In the genomic region with DNA sequence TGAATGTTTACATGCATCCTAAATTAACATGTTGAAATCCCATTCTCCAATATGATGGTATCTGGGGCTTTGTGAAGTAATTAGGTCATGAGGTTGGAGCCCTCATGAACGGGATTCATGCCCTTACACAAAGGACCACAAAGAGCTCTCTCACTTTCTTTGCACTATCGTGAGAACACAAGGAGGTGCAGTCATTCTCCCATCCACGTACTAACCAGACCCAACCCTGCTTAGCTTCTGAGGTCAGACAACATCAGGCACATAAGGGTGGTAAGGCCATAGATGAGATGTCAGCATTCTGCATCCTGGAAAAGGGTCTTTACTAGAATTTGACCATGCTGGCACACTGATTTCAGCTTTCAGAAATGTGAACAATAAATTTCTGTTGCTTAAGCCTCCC, we compare ENCODE assay signal across 2 cellular contexts.
A peak's percentile ranks its signal among the peaks of the same experiment; 100 is the strongest.
TF ChIP-seq lines count a peak whose summit lies in the region.

No MANE protein-coding gene starts in this region.

TF ChIP-seq in GM23338, 12 proteins besides CTCF, POLR2A, EP300 and RAD21 (continues in another document):
- TF ChIP-seq POLR2AphosphoS5 (IDR thresholded peaks at IDR 0.05; ENCODE audit: low read depth): no peak
- no peak for TF ChIP-seq ZNF114 (CRISPR knock-in tag; IDR thresholded peaks at IDR 0.05)
- no peak for TF ChIP-seq NANOG (IDR thresholded peaks at IDR 0.05; ENCODE audit: borderline replicate concordance)
- no peak for TF ChIP-seq JUNB (IDR thresholded peaks at IDR 0.05; ENCODE audit: unreplicated experiment)
- no peak for TF ChIP-seq CREB1 (CRISPR knock-in tag; IDR thresholded peaks at IDR 0.05; ENCODE audit: low read depth)
- TF ChIP-seq, protein P1, sequence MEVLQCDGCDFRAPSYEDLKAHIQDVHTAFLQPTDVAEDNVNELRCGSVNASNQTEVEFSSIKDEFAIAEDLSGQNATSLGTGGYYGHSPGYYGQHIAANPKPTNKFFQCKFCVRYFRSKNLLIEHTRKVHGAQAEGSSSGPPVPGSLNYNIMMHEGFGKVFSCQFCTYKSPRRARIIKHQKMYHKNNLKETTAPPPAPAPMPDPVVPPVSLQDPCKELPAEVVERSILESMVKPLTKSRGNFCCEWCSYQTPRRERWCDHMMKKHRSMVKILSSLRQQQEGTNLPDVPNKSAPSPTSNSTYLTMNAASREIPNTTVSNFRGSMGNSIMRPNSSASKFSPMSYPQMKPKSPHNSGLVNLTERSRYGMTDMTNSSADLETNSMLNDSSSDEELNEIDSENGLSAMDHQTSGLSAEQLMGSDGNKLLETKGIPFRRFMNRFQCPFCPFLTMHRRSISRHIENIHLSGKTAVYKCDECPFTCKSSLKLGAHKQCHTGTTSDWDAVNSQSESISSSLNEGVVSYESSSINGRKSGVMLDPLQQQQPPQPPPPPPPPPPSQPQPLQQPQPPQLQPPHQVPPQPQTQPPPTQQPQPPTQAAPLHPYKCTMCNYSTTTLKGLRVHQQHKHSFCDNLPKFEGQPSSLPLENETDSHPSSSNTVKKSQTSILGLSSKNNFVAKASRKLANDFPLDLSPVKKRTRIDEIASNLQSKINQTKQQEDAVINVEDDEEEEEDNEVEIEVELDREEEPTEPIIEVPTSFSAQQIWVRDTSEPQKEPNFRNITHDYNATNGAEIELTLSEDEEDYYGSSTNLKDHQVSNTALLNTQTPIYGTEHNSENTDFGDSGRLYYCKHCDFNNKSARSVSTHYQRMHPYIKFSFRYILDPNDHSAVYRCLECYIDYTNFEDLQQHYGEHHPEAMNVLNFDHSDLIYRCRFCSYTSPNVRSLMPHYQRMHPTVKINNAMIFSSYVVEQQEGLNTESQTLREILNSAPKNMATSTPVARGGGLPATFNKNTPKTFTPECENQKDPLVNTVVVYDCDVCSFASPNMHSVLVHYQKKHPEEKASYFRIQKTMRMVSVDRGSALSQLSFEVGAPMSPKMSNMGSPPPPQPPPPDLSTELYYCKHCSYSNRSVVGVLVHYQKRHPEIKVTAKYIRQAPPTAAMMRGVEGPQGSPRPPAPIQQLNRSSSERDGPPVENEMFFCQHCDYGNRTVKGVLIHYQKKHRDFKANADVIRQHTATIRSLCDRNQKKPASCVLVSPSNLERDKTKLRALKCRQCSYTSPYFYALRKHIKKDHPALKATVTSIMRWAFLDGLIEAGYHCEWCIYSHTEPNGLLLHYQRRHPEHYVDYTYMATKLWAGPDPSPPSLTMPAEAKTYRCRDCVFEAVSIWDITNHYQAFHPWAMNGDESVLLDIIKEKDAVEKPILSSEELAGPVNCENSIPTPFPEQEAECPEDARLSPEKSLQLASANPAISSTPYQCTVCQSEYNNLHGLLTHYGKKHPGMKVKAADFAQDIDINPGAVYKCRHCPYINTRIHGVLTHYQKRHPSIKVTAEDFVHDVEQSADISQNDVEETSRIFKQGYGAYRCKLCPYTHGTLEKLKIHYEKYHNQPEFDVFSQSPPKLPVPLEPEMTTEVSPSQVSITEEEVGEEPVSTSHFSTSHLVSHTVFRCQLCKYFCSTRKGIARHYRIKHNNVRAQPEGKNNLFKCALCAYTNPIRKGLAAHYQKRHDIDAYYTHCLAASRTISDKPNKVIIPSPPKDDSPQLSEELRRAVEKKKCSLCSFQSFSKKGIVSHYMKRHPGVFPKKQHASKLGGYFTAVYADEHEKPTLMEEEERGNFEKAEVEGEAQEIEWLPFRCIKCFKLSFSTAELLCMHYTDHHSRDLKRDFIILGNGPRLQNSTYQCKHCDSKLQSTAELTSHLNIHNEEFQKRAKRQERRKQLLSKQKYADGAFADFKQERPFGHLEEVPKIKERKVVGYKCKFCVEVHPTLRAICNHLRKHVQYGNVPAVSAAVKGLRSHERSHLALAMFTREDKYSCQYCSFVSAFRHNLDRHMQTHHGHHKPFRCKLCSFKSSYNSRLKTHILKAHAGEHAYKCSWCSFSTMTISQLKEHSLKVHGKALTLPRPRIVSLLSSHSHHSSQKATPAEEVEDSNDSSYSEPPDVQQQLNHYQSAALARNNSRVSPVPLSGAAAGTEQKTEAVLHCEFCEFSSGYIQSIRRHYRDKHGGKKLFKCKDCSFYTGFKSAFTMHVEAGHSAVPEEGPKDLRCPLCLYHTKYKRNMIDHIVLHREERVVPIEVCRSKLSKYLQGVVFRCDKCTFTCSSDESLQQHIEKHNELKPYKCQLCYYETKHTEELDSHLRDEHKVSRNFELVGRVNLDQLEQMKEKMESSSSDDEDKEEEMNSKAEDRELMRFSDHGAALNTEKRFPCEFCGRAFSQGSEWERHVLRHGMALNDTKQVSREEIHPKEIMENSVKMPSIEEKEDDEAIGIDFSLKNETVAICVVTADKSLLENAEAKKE (CRISPR knock-in tag; IDR thresholded peaks at IDR 0.05): no peak
- TF ChIP-seq, protein P2, sequence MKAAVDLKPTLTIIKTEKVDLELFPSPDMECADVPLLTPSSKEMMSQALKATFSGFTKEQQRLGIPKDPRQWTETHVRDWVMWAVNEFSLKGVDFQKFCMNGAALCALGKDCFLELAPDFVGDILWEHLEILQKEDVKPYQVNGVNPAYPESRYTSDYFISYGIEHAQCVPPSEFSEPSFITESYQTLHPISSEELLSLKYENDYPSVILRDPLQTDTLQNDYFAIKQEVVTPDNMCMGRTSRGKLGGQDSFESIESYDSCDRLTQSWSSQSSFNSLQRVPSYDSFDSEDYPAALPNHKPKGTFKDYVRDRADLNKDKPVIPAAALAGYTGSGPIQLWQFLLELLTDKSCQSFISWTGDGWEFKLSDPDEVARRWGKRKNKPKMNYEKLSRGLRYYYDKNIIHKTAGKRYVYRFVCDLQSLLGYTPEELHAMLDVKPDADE (IDR thresholded peaks at IDR 0.05): no peak
- TF ChIP-seq EZH2 (IDR thresholded peaks at IDR 0.05; ENCODE audit: low read depth, unreplicated experiment): no peak
- TF ChIP-seq STAT1 (IDR thresholded peaks at IDR 0.05; ENCODE audit: unreplicated experiment): no peak
- TF ChIP-seq, protein P3, sequence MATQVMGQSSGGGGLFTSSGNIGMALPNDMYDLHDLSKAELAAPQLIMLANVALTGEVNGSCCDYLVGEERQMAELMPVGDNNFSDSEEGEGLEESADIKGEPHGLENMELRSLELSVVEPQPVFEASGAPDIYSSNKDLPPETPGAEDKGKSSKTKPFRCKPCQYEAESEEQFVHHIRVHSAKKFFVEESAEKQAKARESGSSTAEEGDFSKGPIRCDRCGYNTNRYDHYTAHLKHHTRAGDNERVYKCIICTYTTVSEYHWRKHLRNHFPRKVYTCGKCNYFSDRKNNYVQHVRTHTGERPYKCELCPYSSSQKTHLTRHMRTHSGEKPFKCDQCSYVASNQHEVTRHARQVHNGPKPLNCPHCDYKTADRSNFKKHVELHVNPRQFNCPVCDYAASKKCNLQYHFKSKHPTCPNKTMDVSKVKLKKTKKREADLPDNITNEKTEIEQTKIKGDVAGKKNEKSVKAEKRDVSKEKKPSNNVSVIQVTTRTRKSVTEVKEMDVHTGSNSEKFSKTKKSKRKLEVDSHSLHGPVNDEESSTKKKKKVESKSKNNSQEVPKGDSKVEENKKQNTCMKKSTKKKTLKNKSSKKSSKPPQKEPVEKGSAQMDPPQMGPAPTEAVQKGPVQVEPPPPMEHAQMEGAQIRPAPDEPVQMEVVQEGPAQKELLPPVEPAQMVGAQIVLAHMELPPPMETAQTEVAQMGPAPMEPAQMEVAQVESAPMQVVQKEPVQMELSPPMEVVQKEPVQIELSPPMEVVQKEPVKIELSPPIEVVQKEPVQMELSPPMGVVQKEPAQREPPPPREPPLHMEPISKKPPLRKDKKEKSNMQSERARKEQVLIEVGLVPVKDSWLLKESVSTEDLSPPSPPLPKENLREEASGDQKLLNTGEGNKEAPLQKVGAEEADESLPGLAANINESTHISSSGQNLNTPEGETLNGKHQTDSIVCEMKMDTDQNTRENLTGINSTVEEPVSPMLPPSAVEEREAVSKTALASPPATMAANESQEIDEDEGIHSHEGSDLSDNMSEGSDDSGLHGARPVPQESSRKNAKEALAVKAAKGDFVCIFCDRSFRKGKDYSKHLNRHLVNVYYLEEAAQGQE (IDR thresholded peaks at IDR 0.05; ENCODE audit: unreplicated experiment): no peak

TF ChIP-seq in K562, 482 proteins besides CTCF, POLR2A, EP300 and RAD21:
- TF ChIP-seq ZNF121 (CRISPR knock-in tag; conservative IDR thresholded peaks at IDR 0.05) (0 out of 2 replicates have a peak, but pooled peaks have one; percentile 10), ATF6 (CRISPR knock-in tag; IDR thresholded peaks at IDR 0.05) (0 out of 2 replicates have a peak, but pooled peaks have one; percentile 45), ZNF639 (CRISPR knock-in tag; conservative IDR thresholded peaks at IDR 0.05 in 1 of 2, IDR thresholded peaks at IDR 0.05 in 1 of 2) (0 out of 4 replicates have a peak, but pooled peaks of 1 of the 2 experiments have one; percentile 53), HDAC2 (IDR thresholded peaks at IDR 0.05) (no peak), ZNF184 (CRISPR knock-in tag; IDR thresholded peaks at IDR 0.05) (peak; percentile 63; the same call in 1 of the 2 replicates)
- TF ChIP-seq, protein P4, sequence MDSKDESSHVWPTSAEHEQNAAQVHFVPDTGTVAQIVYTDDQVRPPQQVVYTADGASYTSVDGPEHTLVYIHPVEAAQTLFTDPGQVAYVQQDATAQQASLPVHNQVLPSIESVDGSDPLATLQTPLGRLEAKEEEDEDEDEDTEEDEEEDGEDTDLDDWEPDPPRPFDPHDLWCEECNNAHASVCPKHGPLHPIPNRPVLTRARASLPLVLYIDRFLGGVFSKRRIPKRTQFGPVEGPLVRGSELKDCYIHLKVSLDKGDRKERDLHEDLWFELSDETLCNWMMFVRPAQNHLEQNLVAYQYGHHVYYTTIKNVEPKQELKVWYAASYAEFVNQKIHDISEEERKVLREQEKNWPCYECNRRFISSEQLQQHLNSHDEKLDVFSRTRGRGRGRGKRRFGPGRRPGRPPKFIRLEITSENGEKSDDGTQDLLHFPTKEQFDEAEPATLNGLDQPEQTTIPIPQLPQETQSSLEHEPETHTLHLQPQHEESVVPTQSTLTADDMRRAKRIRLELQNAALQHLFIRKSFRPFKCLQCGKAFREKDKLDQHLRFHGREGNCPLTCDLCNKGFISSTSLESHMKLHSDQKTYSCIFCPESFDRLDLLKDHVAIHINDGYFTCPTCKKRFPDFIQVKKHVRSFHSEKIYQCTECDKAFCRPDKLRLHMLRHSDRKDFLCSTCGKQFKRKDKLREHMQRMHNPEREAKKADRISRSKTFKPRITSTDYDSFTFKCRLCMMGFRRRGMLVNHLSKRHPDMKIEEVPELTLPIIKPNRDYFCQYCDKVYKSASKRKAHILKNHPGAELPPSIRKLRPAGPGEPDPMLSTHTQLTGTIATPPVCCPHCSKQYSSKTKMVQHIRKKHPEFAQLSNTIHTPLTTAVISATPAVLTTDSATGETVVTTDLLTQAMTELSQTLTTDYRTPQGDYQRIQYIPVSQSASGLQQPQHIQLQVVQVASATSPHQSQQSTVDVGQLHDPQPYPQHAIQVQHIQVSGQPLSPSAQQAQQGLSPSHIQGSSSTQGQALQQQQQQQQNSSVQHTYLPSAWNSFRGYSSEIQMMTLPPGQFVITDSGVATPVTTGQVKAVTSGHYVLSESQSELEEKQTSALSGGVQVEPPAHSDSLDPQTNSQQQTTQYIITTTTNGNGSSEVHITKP (IDR thresholded peaks at IDR 0.05; ENCODE audit: partially characterized antibody): no peak
